In genomic region chr7:51273360-51273759, GRCh38 we compare ENCODE assay signal across 22 cellular contexts. TPM values are rescaled to one million over a fixed set of nuclear protein-coding genes. Genes with fewer than 3 reads are reported as not detected.
"Had no signal": no experiment of that assay in that cellular context is flagged by ENCODE, and none has a peak within 500 bp of the region (broad histone marks: within the 10 kb centered on the region; RNA-seq: fewer than 3 reads in every experiment).

No MANE protein-coding gene starts in this region.

- H3K27me3 ChIP-seq: colonic mucosa, foreskin keratinocyte, ovary, stomach, thyroid gland, upper lobe of right lung, vagina had no signal

- ATAC-seq: foreskin keratinocyte; left colon; naive thymus-derived CD4-positive, alpha-beta T cell; right cardiac atrium had no signal

- DNase-seq: colonic mucosa; dermis blood vessel endothelial cell; effector CD4-positive, alpha-beta T cell; endodermal cell; erythroblast; foreskin keratinocyte; immature natural killer cell; left colon; mesendoderm; naive thymus-derived CD4-positive, alpha-beta T cell; nephron progenitor cell; ovary; right cardiac atrium; small intestine; stimulated activated CD4-positive, alpha-beta T cell treated with anti-CD3 and anti-CD28 coated beads, Interleukin-12 subunit alpha, Interleukin-12 subunit beta, amount 100 ng/mL, for 4 hours; stimulated activated naive CD4-positive, alpha-beta T cell; stomach; thyroid gland had no signal

- H3K27ac ChIP-seq: colonic mucosa, foreskin keratinocyte, neutrophil, ovary, stomach, thyroid gland, upper lobe of right lung, vagina had no signal

- H3K4me1 ChIP-seq: colonic mucosa, foreskin keratinocyte, upper lobe of right lung, vagina had no signal

- H3K9me3 ChIP-seq: colonic mucosa, neutrophil, ovary, stomach, thyroid gland, upper lobe of right lung, vagina had no signal

- H3K4me3 ChIP-seq: colonic mucosa, ovary, stomach, thyroid gland, upper lobe of right lung, vagina had no signal

- H3K36me3 ChIP-seq: colonic mucosa, neutrophil, ovary, stomach, thyroid gland, upper lobe of right lung, vagina had no signal

RNA-seq across cellular contexts. Expression of gene COBL, which starts 43.2 kb away (rescaled TPM):
- polyA plus RNA-seq: endothelial cell of umbilical vein; immature natural killer cell; naive thymus-derived CD4-positive, alpha-beta T cell had no signal
